In the genomic region with DNA sequence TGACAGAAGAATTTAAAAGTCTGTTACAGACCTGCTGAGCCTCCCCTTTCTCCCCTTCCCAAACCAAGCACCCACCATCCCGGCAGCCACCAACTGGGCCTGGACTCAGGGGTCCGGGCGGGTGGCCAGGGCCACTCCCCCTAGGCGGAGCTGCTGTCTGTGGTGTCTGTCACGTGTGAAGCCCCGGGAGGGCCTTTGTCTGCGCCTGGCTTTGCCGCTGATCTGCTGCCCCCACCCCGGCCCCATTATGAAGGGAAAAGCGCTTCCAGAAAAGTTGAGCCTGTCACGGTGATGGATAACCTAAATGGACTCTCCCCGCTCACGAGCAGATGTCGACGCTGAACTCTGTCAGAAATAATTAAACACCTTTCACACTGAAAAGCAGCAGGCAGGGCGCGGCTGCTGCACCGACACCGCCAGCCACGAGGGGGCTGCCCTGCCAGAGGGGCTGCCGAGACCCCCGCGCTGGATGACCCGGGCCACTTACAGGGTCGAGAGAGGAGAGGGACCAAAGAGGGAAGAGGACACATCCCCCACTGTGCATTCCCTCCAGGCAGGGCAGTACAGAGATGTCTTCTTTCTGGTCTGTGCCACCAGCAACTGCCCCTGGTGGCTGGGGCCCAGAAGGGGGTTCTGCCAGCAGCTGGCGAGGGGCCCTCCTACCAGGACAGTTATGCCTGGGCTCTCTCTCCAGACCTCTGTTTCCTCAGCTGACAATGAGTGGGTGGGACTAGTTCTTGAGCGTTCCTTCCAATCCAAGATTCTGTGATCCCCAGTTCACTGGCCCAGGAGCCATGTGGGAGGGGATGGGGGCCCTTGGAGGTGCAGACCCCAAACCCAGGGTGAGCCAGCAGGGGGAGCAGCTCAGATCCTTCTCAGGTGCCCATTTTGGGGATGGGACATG, we compare ENCODE assay signal across 8 cellular contexts.
A peak's percentile ranks its signal among the peaks of the same experiment; 100 is the strongest.
DNase-seq lines count a peak whose midpoint lies in the region; ATAC-seq and TF ChIP-seq lines count a peak whose summit lies in the region.

No MANE protein-coding gene starts in this region.

- no peak overlapping the region for H3K9ac ChIP-seq in iPS-15b (ENCODE audit: low read depth, low read length)

- TF ChIP-seq CTCF in AG09319 (IDR thresholded peaks at IDR 0.05; ENCODE audit: low read depth, low read length) (peak; percentile 17), WERI-Rb-1 (IDR thresholded peaks at IDR 0.05; ENCODE audit: low read depth, low read length) (peak; percentile 83)

- H3K4me3 ChIP-seq in WERI-Rb-1 (ENCODE audit: low read depth, low read length), result peak overlapping the region; percentile 34
- peak overlapping the region; percentile 48 for H3K4me3 ChIP-seq in iPS-15b (ENCODE audit: low read depth, low read length)

- H3K27ac ChIP-seq in WERI-Rb-1, result peak overlapping the region; percentile 58

- no peaks in the 10 kb centered on the region for H3K36me3 ChIP-seq in WERI-Rb-1
- H3K36me3 ChIP-seq in iPS-15b (ENCODE audit: control insufficient read depth, insufficient read depth, low read length), result no peaks in the 10 kb centered on the region

- ATAC-seq in HG03175 (IDR thresholded peaks at IDR 0.05; ENCODE audit: unreplicated experiment), result no peak

- no peaks in the 10 kb centered on the region for H3K9me3 ChIP-seq in WERI-Rb-1 (ENCODE audit: severe bottlenecking)
- H3K9me3 ChIP-seq in iPS-15b (ENCODE audit: control insufficient read depth, insufficient read depth, low read length), result no peaks in the 10 kb centered on the region

- DNase-seq in AG09319 (ENCODE audit: extremely low read depth, low read depth) (no peak), Kasumi-1 (lab: John Stamatoyannopoulos, UW) (peak; percentile 39 to 64), WERI-Rb-1 (peak; percentile 95), foreskin melanocyte (no peak)
- no peak for DNase-seq in activated naive CD4-positive, alpha-beta T cell (lab: John Stamatoyannopoulos, UW)
- no peak for DNase-seq in effector CD8-positive, alpha-beta T cell (lab: John Stamatoyannopoulos, UW)

- H3K27me3 ChIP-seq in WERI-Rb-1 (ENCODE audit: insufficient read depth, low read depth, severe bottlenecking) (no peaks in the 10 kb centered on the region), iPS-15b (ENCODE audit: control insufficient read depth, insufficient read depth, low read length) (no peaks in the 10 kb centered on the region)

- peaks cover 6% of the 10 kb centered on the region for H3K4me1 ChIP-seq in iPS-15b (ENCODE audit: control insufficient read depth, insufficient read depth, low read length)

Comparison
In these comparisons a context has a peak if more than half of its experiments do, and no peak if none do; other contexts are left out.
1. DNase-seq: peak in Kasumi-1 (2 of 2) and WERI-Rb-1 (single experiment); none in AG09319 (single experiment), activated naive CD4-positive, alpha-beta T cell (0 of 4), foreskin melanocyte (single experiment) and effector CD8-positive, alpha-beta T cell (single experiment).